ENCODE assay signal across 19 cellular contexts in the genomic region with DNA sequence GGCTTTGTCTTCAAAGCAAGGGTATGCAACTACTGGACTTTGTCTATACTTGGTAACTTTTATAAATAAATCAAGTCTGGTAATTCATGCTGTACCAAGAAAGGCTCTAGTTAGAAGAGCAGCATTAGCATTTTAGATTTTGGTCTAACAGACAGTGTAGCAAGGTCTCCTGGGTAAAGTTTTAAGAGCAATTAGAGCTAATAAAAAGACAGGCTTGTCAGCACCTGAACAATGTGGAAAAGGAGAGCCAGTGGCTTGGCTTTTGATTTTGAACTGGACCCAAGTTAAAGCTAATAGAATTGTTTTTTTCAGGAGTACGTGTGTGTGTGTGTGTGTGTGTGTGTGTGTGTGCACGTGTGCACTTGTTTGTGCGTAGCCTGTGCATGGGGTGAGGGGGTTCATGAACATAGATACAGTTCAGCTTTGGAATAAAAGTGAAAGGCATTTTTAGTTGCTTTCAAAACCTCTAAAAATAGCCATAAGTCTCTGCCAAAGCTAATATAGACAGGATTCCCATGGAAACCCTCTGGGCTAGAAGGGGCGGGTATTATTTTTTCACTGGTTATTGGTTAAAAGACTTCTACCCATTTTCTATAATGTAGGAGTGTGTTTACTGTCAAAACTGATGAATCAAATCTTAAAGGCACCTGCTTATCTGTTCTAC.
DNase-seq lines count a peak whose midpoint lies in the region; ATAC-seq, FAIRE-seq and TF ChIP-seq lines count a peak whose summit lies in the region.
"Had no signal": no experiment of that assay in that cellular context is flagged by ENCODE, and none has a peak within 500 bp of the region (broad histone marks: within the 10 kb centered on the region; RNA-seq: fewer than 3 reads in every experiment).

No MANE protein-coding gene starts in this region.

- H3K4me2 ChIP-seq in endothelial cell of umbilical vein (ENCODE audit: insufficient read depth, low read length) (no peak overlapping the region), parathyroid adenoma (ENCODE audit: low read length) (no peak overlapping the region)

- no peak overlapping the region for H3K27ac Mint-ChIP-seq in CD4-positive, alpha-beta T cell
- H3K27ac Mint-ChIP-seq: activated CD8-positive, alpha-beta T cell treated with anti-CD3 and anti-CD28 coated beads for 36 hours; stimulated activated naive CD8-positive, alpha-beta T cell treated with anti-CD3 and anti-CD28 coated beads, Interleukin-15, Interleukin-2, amounts not matched to agents 100 ng/mL and 50 ng/mL, for 24 hours had no signal

- H3K4me1 Mint-ChIP-seq in CD4-positive, alpha-beta T cell (ENCODE audit: low read depth): no peaks in the 10 kb centered on the region

- no peak for DNase-seq in H54 (ENCODE audit: insufficient read length, low spot score)
- DNase-seq in NCI-H774 (lab: John Stamatoyannopoulos, UW): peak; percentile 14
- DNase-seq in endothelial cell of umbilical vein (ENCODE audit: low read depth, low spot score): peak; percentile 21
- no peak for DNase-seq in CD4-positive, alpha-beta T cell
- DNase-seq in cerebellum (ENCODE audit: low spot score): no peak
- no peak for DNase-seq in hepatic stellate cell (ENCODE audit: low spot score)
- no peak for DNase-seq in cerebellar cortex (ENCODE audit: low spot score)
- DNase-seq: activated CD8-positive, alpha-beta T cell treated with anti-CD3 and anti-CD28 coated beads for 36 hours; anterior cingulate cortex; C1 segment of cervical spinal cord; DMS79; effector CD8-positive, alpha-beta T cell; midbrain; NCI-H1092 treated with DMSO at 0.1 percent for 48 hours; NCI-H345 had no signal

- no peaks in the 10 kb centered on the region for H3K36me3 ChIP-seq in endothelial cell of umbilical vein (ENCODE audit: control insufficient read depth in 2 of 2, extremely low read depth in 1 of 2, insufficient read depth in 2 of 2, low read length in 2 of 2)
- no peaks in the 10 kb centered on the region for H3K36me3 ChIP-seq in parathyroid adenoma (ENCODE audit: control insufficient read depth, insufficient read depth, low read length)
- H3K36me3 ChIP-seq: SJSA1 had no signal

- CTCF ChIA-PET in endothelial cell of umbilical vein (lab: Charles Lee): interaction anchor here (1.3 kb wide), 1 partner anchor 144 kb away, joined by 4 read pairs; no protein-coding TSS in a partner anchor
- CTCF ChIA-PET in CD4-positive, alpha-beta T cell (lab: Charles Lee): interaction anchor here (0.7 kb wide), 1 partner anchor 57 kb away, joined by 3 read pairs; no protein-coding TSS in a partner anchor

- peak; percentile 11 for FAIRE-seq in H54 (lab: Jason Lieb, UNC)
- FAIRE-seq in endothelial cell of umbilical vein (lab: Jason Lieb, UNC): no peak
- FAIRE-seq: TTC549 had no signal

- H3K9me1 ChIP-seq in endothelial cell of umbilical vein (replicated peaks; ENCODE audit: control insufficient read depth, extremely low read depth, insufficient read depth, low read length): no peaks in the 10 kb centered on the region

- no peaks in the 10 kb centered on the region for H3K27me3 Mint-ChIP-seq in CD4-positive, alpha-beta T cell
- H3K27me3 Mint-ChIP-seq: activated CD8-positive, alpha-beta T cell treated with anti-CD3 and anti-CD28 coated beads for 36 hours; stimulated activated naive CD8-positive, alpha-beta T cell treated with anti-CD3 and anti-CD28 coated beads, Interleukin-15, Interleukin-2, amounts not matched to agents 100 ng/mL and 50 ng/mL, for 24 hours had no signal

- POLR2A ChIA-PET in endothelial cell of umbilical vein (lab: Charles Lee): no interaction called here
- POLR2A ChIA-PET in CD4-positive, alpha-beta T cell (lab: Charles Lee): no interaction called here

- dilution Hi-C loops in endothelial cell of umbilical vein (cut with MboI; ENCODE audit: extremely low pct_ligation_motif_present, low sequenced_read_pairs): no loop called here

- no peaks in the 10 kb centered on the region for H3K9me3 Mint-ChIP-seq in CD4-positive, alpha-beta T cell
- H3K9me3 Mint-ChIP-seq: activated CD8-positive, alpha-beta T cell treated with anti-CD3 and anti-CD28 coated beads for 36 hours; stimulated activated naive CD8-positive, alpha-beta T cell treated with anti-CD3 and anti-CD28 coated beads, Interleukin-15, Interleukin-2, amounts not matched to agents 100 ng/mL and 50 ng/mL, for 24 hours had no signal

- H3K4me1 ChIP-seq in endothelial cell of umbilical vein (ENCODE audit: control insufficient read depth, extremely low read depth, insufficient read depth, low read length) (no peaks in the 10 kb centered on the region), parathyroid adenoma (no peaks in the 10 kb centered on the region)
- H3K4me1 ChIP-seq: SJSA1 had no signal

- H3K9ac ChIP-seq in endothelial cell of umbilical vein (replicated peaks; ENCODE audit: extremely low read depth, insufficient read depth, low read length) (no peak overlapping the region), parathyroid adenoma (no peak overlapping the region)

- H3K9me3 ChIP-seq in endothelial cell of umbilical vein (replicated peaks; ENCODE audit: control insufficient read depth, insufficient read depth, low read length): no peaks in the 10 kb centered on the region
- H3K9me3 ChIP-seq in parathyroid adenoma (ENCODE audit: control insufficient read depth, low read length): no peaks in the 10 kb centered on the region
- no peaks in the 10 kb centered on the region for H3K9me3 ChIP-seq in CD4-positive, alpha-beta T cell (ENCODE audit: control insufficient read depth, low read length)
- H3K9me3 ChIP-seq: SJSA1 had no signal

- H2AFZ ChIP-seq in endothelial cell of umbilical vein (ENCODE audit: low read depth, low read length): no peak overlapping the region
- peak overlapping the region; percentile 40 for H2AFZ ChIP-seq in parathyroid adenoma

- H3K36me3 Mint-ChIP-seq in CD4-positive, alpha-beta T cell (ENCODE audit: low read depth): no peaks in the 10 kb centered on the region

- TF ChIP-seq POLR2A in H54 (IDR thresholded peaks at IDR 0.05; ENCODE audit: low read depth, low read length): no peak
- no peak for TF ChIP-seq POLR2A in endothelial cell of umbilical vein (IDR thresholded peaks at IDR 0.05; ENCODE audit: low read depth, low read length)

- peaks cover 0 to 6% of the 10 kb centered on the region in 2 experiments for H3K27me3 ChIP-seq in endothelial cell of umbilical vein (ENCODE audit: control insufficient read depth in 2 of 2, insufficient read depth in 2 of 2, low read length in 2 of 2)
- H3K27me3 ChIP-seq in parathyroid adenoma (ENCODE audit: control insufficient read depth, insufficient read depth, low read length): no peaks in the 10 kb centered on the region
- no peaks in the 10 kb centered on the region for H3K27me3 ChIP-seq in CD4-positive, alpha-beta T cell (ENCODE audit: control insufficient read depth, insufficient read depth, low read length)
- H3K27me3 ChIP-seq: SJSA1 had no signal

- H3K4me3 ChIP-seq in endothelial cell of umbilical vein (replicated peaks in 1 of 3; ENCODE audit: insufficient read depth in 1 of 3, low read depth in 1 of 3, low read length in 3 of 3): no peak overlapping the region
- no peak overlapping the region for H3K4me3 ChIP-seq in parathyroid adenoma (ENCODE audit: low read depth, low read length)
- H3K4me3 ChIP-seq: SJSA1 had no signal

- no TSS peak for BruUV-seq in endothelial cell of umbilical vein (replicated peaks; lab: Mats Ljungman, UMichigan)

- H3K79me2 ChIP-seq in endothelial cell of umbilical vein (ENCODE audit: control insufficient read depth, insufficient read depth, low read length) (no peaks in the 10 kb centered on the region), parathyroid adenoma (no peaks in the 10 kb centered on the region)

- H4K20me1 ChIP-seq in endothelial cell of umbilical vein (replicated peaks; ENCODE audit: control insufficient read depth, extremely low read depth, insufficient read depth, low read length): no peaks in the 10 kb centered on the region

- no peak overlapping the region for H3K4me3 Mint-ChIP-seq in CD4-positive, alpha-beta T cell
- H3K4me3 Mint-ChIP-seq: activated CD8-positive, alpha-beta T cell treated with anti-CD3 and anti-CD28 coated beads for 36 hours; stimulated activated naive CD8-positive, alpha-beta T cell treated with anti-CD3 and anti-CD28 coated beads, Interleukin-15, Interleukin-2, amounts not matched to agents 100 ng/mL and 50 ng/mL, for 24 hours had no signal

- intact Hi-C loops in endothelial cell of umbilical vein (cut with micrococcal nuclease): no loop called here
- intact Hi-C loops in CD4-positive, alpha-beta T cell (cut with DNase I, micrococcal nuclease): no loop called here

- no peak for ATAC-seq in CD4-positive, alpha-beta T cell (ENCODE audit: poor library complexity)
- ATAC-seq: activated CD8-positive, alpha-beta T cell treated with anti-CD3 and anti-CD28 coated beads for 36 hours had no signal

- no peak overlapping the region for H3K27ac ChIP-seq in endothelial cell of umbilical vein (ENCODE audit: insufficient read depth, low read depth, low read length)
- H3K27ac ChIP-seq in parathyroid adenoma: no peak overlapping the region
- H3K27ac ChIP-seq in CD4-positive, alpha-beta T cell (ENCODE audit: low read depth, low read length): no peak overlapping the region
- H3K27ac ChIP-seq: SJSA1 had no signal

- no peak for TF ChIP-seq CTCF in endothelial cell of umbilical vein (IDR thresholded peaks at IDR 0.05; ENCODE audit: extremely low read depth in 1 of 2, insufficient read depth in 1 of 2, low read depth in 1 of 2, low read length in 2 of 2)
- no peak for TF ChIP-seq CTCF in parathyroid adenoma (IDR thresholded peaks at IDR 0.05)
- TF ChIP-seq CTCF in CD4-positive, alpha-beta T cell (IDR thresholded peaks at IDR 0.05): no peak

TF ChIP-seq in endothelial cell of umbilical vein, 7 proteins besides CTCF, POLR2A, EP300 and RAD21:
- no peak for TF ChIP-seq FOS (IDR thresholded peaks at IDR 0.05; ENCODE audit: borderline replicate concordance, insufficient read depth, low read length)
- no peak for TF ChIP-seq POLR2AphosphoS5 (IDR thresholded peaks at IDR 0.05; ENCODE audit: insufficient read depth, low read depth, low read length)
- no peak for TF ChIP-seq GATA2 (IDR thresholded peaks at IDR 0.05; ENCODE audit: insufficient read depth, insufficient read length, low read depth, low read length)
- TF ChIP-seq, protein P1, sequence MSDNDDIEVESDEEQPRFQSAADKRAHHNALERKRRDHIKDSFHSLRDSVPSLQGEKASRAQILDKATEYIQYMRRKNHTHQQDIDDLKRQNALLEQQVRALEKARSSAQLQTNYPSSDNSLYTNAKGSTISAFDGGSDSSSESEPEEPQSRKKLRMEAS (IDR thresholded peaks at IDR 0.05; ENCODE audit: insufficient read depth, insufficient read length): no peak
- no peak for TF ChIP-seq MYC (IDR thresholded peaks at IDR 0.05; ENCODE audit: low read depth, low read length)
- TF ChIP-seq EZH2 (IDR thresholded peaks at IDR 0.05; ENCODE audit: borderline replicate concordance, low read depth, low read length, severe bottlenecking): no peak
- no peak for TF ChIP-seq JUN (IDR thresholded peaks at IDR 0.05; ENCODE audit: borderline replicate concordance, insufficient read depth, insufficient read length, low read depth)

Comparison
In these comparisons a context has a peak if more than half of its experiments do, and no peak if none do; other contexts are left out.
1. DNase-seq: peak in NCI-H774 (single experiment) and endothelial cell of umbilical vein (single experiment); none in H54 (single experiment), CD4-positive, alpha-beta T cell (0 of 10), cerebellum (single experiment), hepatic stellate cell (single experiment) and cerebellar cortex (single experiment).